In genomic region chr3:114401346-114401745, GRCh38 we compare ENCODE assay signal across 14 cellular contexts.
"Had no signal": no experiment of that assay in that cellular context is flagged by ENCODE, and none has a peak within 500 bp of the region (broad histone marks: within the 10 kb centered on the region; RNA-seq: fewer than 3 reads in every experiment).

No MANE protein-coding gene starts in this region.

- H3K9me3 Mint-ChIP-seq: activated naive CD4-positive, alpha-beta T cell treated with anti-CD3 and anti-CD28 coated beads, Interleukin-2, amount 10 ng/mL, durations not matched to agents 7 days and 5 days; activated T-helper 17 cell treated with anti-CD3 and anti-CD28 coated beads, Interleukin-2, amount 50 U/mL, for 72 hours; naive thymus-derived CD4-positive, alpha-beta T cell; stimulated activated naive CD8-positive, alpha-beta T cell treated with anti-CD3 and anti-CD28 coated beads, Interleukin-15, amount 100 ng/mL, for 72 hours had no signal

- H3K4me1 Mint-ChIP-seq: activated naive CD4-positive, alpha-beta T cell treated with anti-CD3 and anti-CD28 coated beads, Interleukin-2, amount 10 ng/mL, durations not matched to agents 7 days and 5 days had no signal

- H3K27me3 ChIP-seq: neutrophil had no signal

- ATAC-seq: activated T-helper 17 cell treated with anti-CD3 and anti-CD28 coated beads, Interleukin-2, amount 50 U/mL, for 72 hours; naive thymus-derived CD4-positive, alpha-beta T cell; stimulated activated naive CD8-positive, alpha-beta T cell treated with anti-CD3 and anti-CD28 coated beads, Interleukin-15, amount 100 ng/mL, for 72 hours had no signal

- H3K36me3 Mint-ChIP-seq: activated naive CD4-positive, alpha-beta T cell treated with anti-CD3 and anti-CD28 coated beads, Interleukin-2, amount 10 ng/mL, durations not matched to agents 7 days and 5 days had no signal

- H3K27ac Mint-ChIP-seq: activated naive CD4-positive, alpha-beta T cell treated with anti-CD3 and anti-CD28 coated beads, Interleukin-2, amount 10 ng/mL, durations not matched to agents 7 days and 5 days; activated T-helper 17 cell treated with anti-CD3 and anti-CD28 coated beads, Interleukin-2, amount 50 U/mL, for 72 hours had no signal

- H3K36me3 ChIP-seq: lower lobe of right lung, neutrophil, thoracic aorta had no signal

- H3K27ac ChIP-seq: lower lobe of right lung, neutrophil, thoracic aorta had no signal

- H3K9me3 ChIP-seq: lower lobe of right lung, neutrophil, thoracic aorta had no signal

- H3K4me3 Mint-ChIP-seq: activated naive CD4-positive, alpha-beta T cell treated with anti-CD3 and anti-CD28 coated beads, Interleukin-2, amount 10 ng/mL, durations not matched to agents 7 days and 5 days; activated T-helper 17 cell treated with anti-CD3 and anti-CD28 coated beads, Interleukin-2, amount 50 U/mL, for 72 hours; naive thymus-derived CD4-positive, alpha-beta T cell; stimulated activated naive CD8-positive, alpha-beta T cell treated with anti-CD3 and anti-CD28 coated beads, Interleukin-15, amount 100 ng/mL, for 72 hours had no signal

- H3K27me3 Mint-ChIP-seq: activated naive CD4-positive, alpha-beta T cell treated with anti-CD3 and anti-CD28 coated beads, Interleukin-2, amount 10 ng/mL, durations not matched to agents 7 days and 5 days; activated T-helper 17 cell treated with anti-CD3 and anti-CD28 coated beads, Interleukin-2, amount 50 U/mL, for 72 hours; stimulated activated naive CD8-positive, alpha-beta T cell treated with anti-CD3 and anti-CD28 coated beads, Interleukin-15, amount 100 ng/mL, for 72 hours had no signal

- FAIRE-seq: TTC549 had no signal

- H3K4me3 ChIP-seq: lower lobe of right lung, thoracic aorta had no signal

- DNase-seq: activated CD4-positive, alpha-beta T cell treated with anti-CD3 and anti-CD28 coated beads, Interleukin-2, amount 50 U/mL, for 1 hour; activated CD4-positive, CD25-positive, alpha-beta regulatory T cell; activated naive CD4-positive, alpha-beta T cell treated with anti-CD3 and anti-CD28 coated beads, Interleukin-2, amount 10 ng/mL, durations not matched to agents 7 days and 5 days; activated T-cell treated with anti-CD3 and anti-CD28 coated beads for 4 hours; lower lobe of right lung; naive thymus-derived CD4-positive, alpha-beta T cell; stimulated activated CD4-positive, alpha-beta T cell treated with anti-CD3 and anti-CD28 coated beads, Interleukin-15, amount 100 ng/mL, for 24 hours; stimulated activated CD4-positive, alpha-beta T cell treated with anti-CD3 and anti-CD28 coated beads, Interleukin-4, amount 100 ng/mL, for 24 hours; stimulated activated naive CD8-positive, alpha-beta T cell treated with anti-CD3 and anti-CD28 coated beads, Interleukin-15, amount 100 ng/mL, for 72 hours; T-helper 2 cell had no signal
